ENCODE assay signal across 24 cellular contexts in genomic region chr7:130219871-130220270, GRCh38. TPM values are rescaled to one million over a fixed set of nuclear protein-coding genes. Genes with fewer than 3 reads are reported as not detected.
"Had no signal": no experiment of that assay in that cellular context is flagged by ENCODE, and none has a peak within 500 bp of the region (broad histone marks: within the 10 kb centered on the region; RNA-seq: fewer than 3 reads in every experiment).

No MANE protein-coding gene starts in this region.

- DNase-seq: Karpas-422, KG1, MG63, NCI-H1092, NCI-H1105 treated with DMSO at 0.1 percent for 48 hours, NCI-H1417 treated with DMSO at 0.1 percent for 48 hours, NCI-H146, NCI-H1694 treated with DMSO at 0.1 percent for 48 hours, NCI-H1930, NCI-H2081, NCI-H2107, NCI-H2227 treated with DMSO at 0.1 percent for 48 hours, NCI-H446, NCI-H510A, NCI-H524 treated with DMSO at 0.1 percent for 48 hours, NCI-H69, NCI-H774, Right ventricle myocardium superior, RPMI8226, SIG-M5, SK-N-SH, SW 1271 had no signal

- H3K36me3 ChIP-seq: MG63 had no signal

- H3K27me3 ChIP-seq: MG63 had no signal

- H3K9me3 ChIP-seq: MG63, SK-N-SH had no signal

- H3K4me3 ChIP-seq: MG63 had no signal

RNA-seq across cellular contexts. Expression of gene SSMEM1, which starts 12.2 kb away (rescaled TPM):
- total RNA-seq: HT-29, Right ventricle myocardium superior had no signal

RNA-seq across cellular contexts. Expression of gene CPA2, which starts 46.8 kb away (rescaled TPM):
- total RNA-seq: HT-29, Right ventricle myocardium superior, SK-MEL-5 had no signal
